8 cellular contexts compared by ENCODE assay signal in genomic region chr10:28177944-28178637, GRCh38.
DNase-seq lines count a peak whose midpoint lies in the region; ATAC-seq and TF ChIP-seq lines count a peak whose summit lies in the region.

No MANE protein-coding gene starts in this region.

- in situ Hi-C loops in Panc1 (cut with HindIII; ENCODE audit: low pct_unique_long_range_greater_than_20kb, low sequenced_read_pairs) = no loop called here

- H3K36me3 ChIP-seq in Panc1 (ENCODE audit: control insufficient read depth, insufficient read depth, low read length) (no peaks in the 10 kb centered on the region; the same call in 1 of the 2 replicates), esophagus muscularis mucosa (no peaks in the 10 kb centered on the region)

- H3K27me3 ChIP-seq in Panc1 (ENCODE audit: control insufficient read depth, insufficient read depth, low read length) = no peaks in the 10 kb centered on the region; the same call in 1 of the 2 replicates
- H3K27me3 ChIP-seq in esophagus muscularis mucosa = no peaks in the 10 kb centered on the region

- H3K27ac ChIP-seq in Panc1 (ENCODE audit: low read length) (no peak overlapping the region), esophagus muscularis mucosa (replicated peaks in 1 of 4) (peak overlapping the region; percentile 61 to 70 (median 68))

- peak overlapping the region; percentile 6 for H3K4me3 Mint-ChIP-seq in Calu3 (ENCODE audit: low read depth, unreplicated experiment)
- H3K4me3 Mint-ChIP-seq in stimulated activated effector memory CD8-positive, alpha-beta T cell treated with anti-CD3 and anti-CD28 coated beads, Interleukin-12 subunit alpha, Interleukin-12 subunit beta, amount 100 ng/mL, for 72 hours = peak overlapping the region; percentile 82

- H3K4me1 Mint-ChIP-seq in Calu3 (ENCODE audit: low read depth, unreplicated experiment) = peaks cover 17% of the 10 kb centered on the region
- peaks cover 27% of the 10 kb centered on the region for H3K4me1 Mint-ChIP-seq in stimulated activated effector memory CD8-positive, alpha-beta T cell treated with anti-CD3 and anti-CD28 coated beads, Interleukin-12 subunit alpha, Interleukin-12 subunit beta, amount 100 ng/mL, for 72 hours

- no peak for TF ChIP-seq EP300 in esophagus muscularis mucosa (IDR thresholded peaks at IDR 0.05)

- no peaks in the 10 kb centered on the region for H3K9me3 ChIP-seq in Panc1 (ENCODE audit: control insufficient read depth, insufficient read depth, low read depth, low read length)
- no peaks in the 10 kb centered on the region for H3K9me3 ChIP-seq in esophagus muscularis mucosa

- no peak for TF ChIP-seq POLR2A in esophagus muscularis mucosa (IDR thresholded peaks at IDR 0.05; ENCODE audit: low read depth)

- TF ChIP-seq CTCF in Calu3 (IDR thresholded peaks at IDR 0.05; ENCODE audit: unreplicated experiment) = no peak
- no peak for TF ChIP-seq CTCF in Panc1 (IDR thresholded peaks at IDR 0.05)
- TF ChIP-seq CTCF in esophagus muscularis mucosa (IDR thresholded peaks at IDR 0.05) = no peak

- peak overlapping the region; percentile 41 for H3K27ac Mint-ChIP-seq in Calu3 (ENCODE audit: unreplicated experiment)
- peak overlapping the region; percentile 99 for H3K27ac Mint-ChIP-seq in stimulated activated effector memory CD8-positive, alpha-beta T cell treated with anti-CD3 and anti-CD28 coated beads, Interleukin-12 subunit alpha, Interleukin-12 subunit beta, amount 100 ng/mL, for 72 hours

- no peak for DNase-seq in Calu3
- no peak for DNase-seq in Panc1 (ENCODE audit: low read depth, low spot score)
- no peak for DNase-seq in esophagus muscularis mucosa (ENCODE audit: extremely low spot score)
- DNase-seq in stimulated activated effector memory CD8-positive, alpha-beta T cell treated with anti-CD3 and anti-CD28 coated beads, Interleukin-12 subunit alpha, Interleukin-12 subunit beta, amount 100 ng/mL, for 72 hours (ENCODE audit: low spot score in 2 of 2) = peak in 1 of 2 donors; percentile 64
- no peak for DNase-seq in NCI-H1417 (lab: John Stamatoyannopoulos, UW)
- no peak for DNase-seq in NCI-H1436 (lab: John Stamatoyannopoulos, UW)
- no peak for DNase-seq in COR-L47 (lab: John Stamatoyannopoulos, UW)

- ATAC-seq in GM21619 (IDR thresholded peaks at IDR 0.05; ENCODE audit: unreplicated experiment) = peak; percentile 69
- ATAC-seq in Panc1 = no peak
- ATAC-seq in stimulated activated effector memory CD8-positive, alpha-beta T cell treated with anti-CD3 and anti-CD28 coated beads, Interleukin-12 subunit alpha, Interleukin-12 subunit beta, amount 100 ng/mL, for 72 hours = peak; percentile 93

- CTCF ChIA-PET in Calu3 (lab: Charles Lee) = interaction anchor here (0.5 to 1.1 kb wide), 2 partner anchors 394 to 667 kb away, joined by 3 to 4 read pairs; no protein-coding TSS in a partner anchor
- CTCF ChIA-PET in Panc1 (lab: Charles Lee) = no interaction called here

- intact Hi-C loops in Calu3 (cut with micrococcal nuclease; ENCODE audit: unreplicated experiment) = loop anchor here (2.0 to 10.0 kb wide), 3 partner anchors 63 to 623 kb away; no protein-coding TSS in a partner anchor
- intact Hi-C loops in Panc1 (cut with micrococcal nuclease; ENCODE audit: unreplicated experiment) = no loop called here
- intact Hi-C loops in esophagus muscularis mucosa (cut with DNase I) = loop anchor here (5.0 to 10.0 kb wide), 2 partner anchors 431 to 623 kb away; partner anchors contain the start of gene MKX

- H3K4me1 ChIP-seq in Panc1 (ENCODE audit: control insufficient read depth, insufficient read depth, low read length) (no peaks in the 10 kb centered on the region), esophagus muscularis mucosa (peaks cover 2 to 44% (median 35%) of the 10 kb centered on the region in 4 donors)

- H3K9me3 Mint-ChIP-seq in Calu3 (ENCODE audit: low read depth, unreplicated experiment) = no peaks in the 10 kb centered on the region
- no peaks in the 10 kb centered on the region for H3K9me3 Mint-ChIP-seq in stimulated activated effector memory CD8-positive, alpha-beta T cell treated with anti-CD3 and anti-CD28 coated beads, Interleukin-12 subunit alpha, Interleukin-12 subunit beta, amount 100 ng/mL, for 72 hours

- no peaks in the 10 kb centered on the region for H3K27me3 Mint-ChIP-seq in Calu3 (ENCODE audit: unreplicated experiment)

- POLR2A ChIA-PET in Panc1 (lab: Charles Lee) = no interaction called here

- BruUV-seq in Calu3 (replicated peaks; lab: Mats Ljungman, UMichigan) = no TSS peak
- no TSS peak for BruUV-seq in Panc1 (replicated peaks; lab: Mats Ljungman, UMichigan)

- peak overlapping the region; percentile 7; a peak in 1 of 4 replicates for H3K4me3 ChIP-seq in Panc1 (ENCODE audit: low read depth in 2 of 2, low read length in 2 of 2)
- H3K4me3 ChIP-seq in esophagus muscularis mucosa = peak overlapping the region; percentile 31 to 50 (median 37)

- 44% methylated on average over 4 of the region's 4 CpGs for WGBS in esophagus muscularis mucosa

- no peaks in the 10 kb centered on the region for H3K36me3 Mint-ChIP-seq in Calu3 (ENCODE audit: insufficient read depth, unreplicated experiment)
- H3K36me3 Mint-ChIP-seq in stimulated activated effector memory CD8-positive, alpha-beta T cell treated with anti-CD3 and anti-CD28 coated beads, Interleukin-12 subunit alpha, Interleukin-12 subunit beta, amount 100 ng/mL, for 72 hours = peaks cover 6% of the 10 kb centered on the region
